Comparison of ENCODE assay signal across 18 cellular contexts in genomic region chr1:193680247-193680923, GRCh38.
"Had no signal": no experiment of that assay in that cellular context is flagged by ENCODE, and none has a peak within 500 bp of the region (broad histone marks: within the 10 kb centered on the region; RNA-seq: fewer than 3 reads in every experiment).

No MANE protein-coding gene starts in this region.

- H3K36me3 Mint-ChIP-seq: activated CD4-positive, alpha-beta memory T cell treated with anti-CD3 and anti-CD28 coated beads for 36 hours; activated naive CD4-positive, alpha-beta T cell treated with anti-CD3 and anti-CD28 coated beads, Interleukin-2, amount 50 U/mL, for 72 hours; immature natural killer cell; naive B cell had no signal

- H3K9me3 Mint-ChIP-seq: activated CD4-positive, alpha-beta memory T cell treated with anti-CD3 and anti-CD28 coated beads for 36 hours; activated T-cell treated with anti-CD3 and anti-CD28 coated beads, Interleukin-2, amount 50 U/mL, for 4 hours; immature natural killer cell had no signal

- H3K27ac Mint-ChIP-seq: activated CD4-positive, alpha-beta memory T cell treated with anti-CD3 and anti-CD28 coated beads for 36 hours; activated CD4-positive, alpha-beta T cell treated with anti-CD3 and anti-CD28 coated beads for 36 hours; activated CD8-positive, alpha-beta memory T cell treated with anti-CD3 and anti-CD28 coated beads, Interleukin-2, amount 10 ng/mL, durations not matched to agents 7 days and 5 days; activated naive CD4-positive, alpha-beta T cell treated with anti-CD3 and anti-CD28 coated beads, Interleukin-2, amount 50 U/mL, for 72 hours; immature natural killer cell; naive B cell had no signal

- H3K27me3 ChIP-seq: brain microvascular endothelial cell, pancreas, transverse colon, vagina had no signal

- H3K27me3 Mint-ChIP-seq: activated CD4-positive, alpha-beta memory T cell treated with anti-CD3 and anti-CD28 coated beads for 36 hours; activated CD4-positive, alpha-beta T cell treated with anti-CD3 and anti-CD28 coated beads for 36 hours; activated CD8-positive, alpha-beta memory T cell treated with anti-CD3 and anti-CD28 coated beads, Interleukin-2, amount 10 ng/mL, durations not matched to agents 7 days and 5 days had no signal

- H3K4me3 Mint-ChIP-seq: activated CD4-positive, alpha-beta memory T cell treated with anti-CD3 and anti-CD28 coated beads for 36 hours; activated CD4-positive, alpha-beta T cell treated with anti-CD3 and anti-CD28 coated beads for 36 hours; activated CD8-positive, alpha-beta memory T cell treated with anti-CD3 and anti-CD28 coated beads, Interleukin-2, amount 10 ng/mL, durations not matched to agents 7 days and 5 days; activated T-cell treated with anti-CD3 and anti-CD28 coated beads, Interleukin-2, amount 50 U/mL, for 4 hours; immature natural killer cell; naive B cell had no signal

- H3K4me1 Mint-ChIP-seq: activated CD8-positive, alpha-beta memory T cell treated with anti-CD3 and anti-CD28 coated beads, Interleukin-2, amount 10 ng/mL, durations not matched to agents 7 days and 5 days; immature natural killer cell; naive B cell had no signal

- H3K9me3 ChIP-seq: pancreas, transverse colon, vagina had no signal

- H3K27ac ChIP-seq: brain microvascular endothelial cell, pancreas, transverse colon, vagina had no signal

- H3K36me3 ChIP-seq: brain microvascular endothelial cell, pancreas, transverse colon, vagina had no signal

- H3K4me3 ChIP-seq: pancreas, transverse colon, vagina had no signal

- FAIRE-seq: pancreas had no signal

- H3K4me1 ChIP-seq: pancreas, vagina had no signal

- DNase-seq: activated CD4-positive, alpha-beta memory T cell treated with anti-CD3 and anti-CD28 coated beads for 36 hours; activated CD4-positive, alpha-beta T cell treated with anti-CD3 and anti-CD28 coated beads for 36 hours; activated CD8-positive, alpha-beta memory T cell treated with anti-CD3 and anti-CD28 coated beads, Interleukin-2, amount 10 ng/mL, durations not matched to agents 7 days and 5 days; activated effector memory CD4-positive, alpha-beta T cell treated with Interleukin-2 at 50 U/mL for 16 hours; activated T-cell treated with anti-CD3 and anti-CD28 coated beads, Interleukin-2, amount 50 U/mL, for 4 hours; amygdala; brain microvascular endothelial cell; cerebellar nuclear complex; effector memory CD4-positive, alpha-beta T cell; immature natural killer cell; naive B cell; pancreas; stimulated activated CD4-positive, alpha-beta T cell treated with anti-CD3 and anti-CD28 coated beads, Interleukin-15, amount 100 ng/mL, for 24 hours; stimulated activated CD4-positive, alpha-beta T cell treated with anti-CD3 and anti-CD28 coated beads, Interleukin-4, amount 100 ng/mL, for 24 hours; stimulated activated naive CD4-positive, alpha-beta T cell; transverse colon had no signal
